1 cellular context compared by ENCODE assay signal in the genomic region with DNA sequence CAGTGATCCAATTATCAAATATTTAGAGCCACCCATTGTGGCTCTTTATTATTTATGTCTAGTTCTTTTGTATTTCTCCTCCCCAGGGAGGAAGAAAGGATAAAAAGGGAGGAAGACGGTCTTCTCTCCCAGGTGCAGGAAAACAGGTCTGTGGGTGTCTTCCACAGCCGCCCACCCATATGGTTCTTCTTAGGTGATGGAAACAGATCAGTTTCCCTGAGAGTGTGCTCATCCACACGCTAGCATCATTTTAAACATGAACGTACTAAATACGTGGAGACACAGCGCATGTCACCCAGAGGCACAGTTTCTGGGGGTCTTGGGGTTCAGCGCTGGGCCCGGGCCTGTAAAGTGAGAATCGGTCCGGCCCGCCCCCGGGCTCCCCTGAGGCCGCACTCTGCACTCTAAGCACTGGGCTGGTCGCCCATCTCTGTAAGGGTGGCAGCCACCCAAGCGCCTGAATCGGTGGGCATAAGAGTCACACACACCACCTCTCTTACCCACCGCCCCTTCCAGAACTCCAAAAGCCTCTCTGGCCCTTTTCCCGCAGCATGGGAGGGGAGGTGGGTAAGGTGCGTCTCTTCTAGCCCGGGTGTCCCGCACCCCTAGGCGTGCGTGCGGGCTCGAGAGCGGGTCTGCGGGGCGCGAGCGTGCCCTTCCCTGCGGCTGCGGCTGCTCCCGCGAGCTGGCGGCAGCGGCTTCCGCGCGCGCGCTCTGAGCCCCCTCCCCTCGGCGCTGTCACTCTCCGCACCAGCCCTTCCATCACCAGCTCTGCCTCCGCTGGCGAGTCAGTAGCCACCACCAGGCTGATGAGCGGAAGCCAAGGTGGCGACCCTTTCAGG.
TF ChIP-seq lines count a peak whose summit lies in the region.

No MANE protein-coding gene starts in this region.

TF ChIP-seq in IMR-90, 13 proteins besides CTCF, POLR2A, EP300 and RAD21 (continued from another document):
- peak; percentile 28; the same call in 1 of the 2 replicates for TF ChIP-seq MAZ (IDR thresholded peaks at IDR 0.05; ENCODE audit: borderline replicate concordance, low read depth, low read length)
